In the genomic region with DNA sequence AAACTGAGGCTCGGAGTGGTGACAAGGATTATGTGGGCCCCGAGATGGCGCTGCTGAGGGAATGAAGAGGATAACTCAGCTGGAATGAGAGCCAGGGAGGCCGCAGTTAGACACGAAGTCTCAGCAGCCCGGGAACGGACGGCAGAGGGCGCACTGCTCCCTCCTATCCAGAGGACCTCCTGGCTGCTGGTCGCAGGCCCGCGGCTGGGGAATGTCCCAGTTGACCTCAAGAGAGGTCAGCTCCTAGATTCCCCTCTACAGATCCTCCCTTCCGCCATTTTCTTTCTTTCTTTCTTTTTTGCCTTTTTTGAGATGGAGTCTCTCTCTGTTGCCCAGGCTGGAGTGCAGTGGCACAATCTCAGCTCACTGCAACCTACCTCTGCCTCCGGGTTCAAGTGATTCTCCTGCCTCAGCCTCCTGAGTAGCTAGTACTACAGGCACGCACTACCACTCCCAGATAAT, we compare ENCODE assay signal across 8 cellular contexts. TPM values are rescaled to one million over a fixed set of nuclear protein-coding genes. Genes with fewer than 3 reads are reported as not detected.
DNase-seq lines count a peak whose midpoint lies in the region; ATAC-seq and TF ChIP-seq lines count a peak whose summit lies in the region.

No MANE protein-coding gene starts in this region.

- no peaks in the 10 kb centered on the region for H3K9me3 ChIP-seq in right lobe of liver

- no peaks in the 10 kb centered on the region for H3K36me3 Mint-ChIP-seq in activated CD4-positive, alpha-beta T cell treated with anti-CD3 and anti-CD28 coated beads for 36 hours (ENCODE audit: low read depth)

- peaks cover 7% of the 10 kb centered on the region for H3K9me3 Mint-ChIP-seq in activated CD4-positive, alpha-beta T cell treated with anti-CD3 and anti-CD28 coated beads for 36 hours (ENCODE audit: low read depth)

- CTCF ChIA-PET in activated CD4-positive, alpha-beta T cell treated with anti-CD3 and anti-CD28 coated beads for 36 hours (lab: Charles Lee), result interaction anchor here (0.9 to 6.0 kb wide), 12 partner anchors 11 to 246 kb away, joined by 3 to 45 read pairs (median 4); no protein-coding TSS in a partner anchor

- intact Hi-C loops in activated CD4-positive, alpha-beta T cell treated with anti-CD3 and anti-CD28 coated beads for 36 hours (cut with DNase I, micrococcal nuclease), result loop anchor here (1.0 to 5.0 kb wide), 4 partner anchors 19 to 385 kb away; no protein-coding TSS in a partner anchor
- intact Hi-C loops in right lobe of liver (cut with DNase I), result loop anchor here (10.0 kb wide), 1 partner anchor 247 kb away; no protein-coding TSS in a partner anchor

- H3K27ac ChIP-seq in coronary artery, result no peak overlapping the region
- H3K27ac ChIP-seq in right lobe of liver, result no peak overlapping the region

- no peak overlapping the region for H3K4me3 Mint-ChIP-seq in activated CD4-positive, alpha-beta T cell treated with anti-CD3 and anti-CD28 coated beads for 36 hours

- no peak overlapping the region for H3K27ac Mint-ChIP-seq in activated CD4-positive, alpha-beta T cell treated with anti-CD3 and anti-CD28 coated beads for 36 hours

- peak; percentile 88 for ATAC-seq in activated CD4-positive, alpha-beta T cell treated with anti-CD3 and anti-CD28 coated beads for 36 hours
- ATAC-seq in right lobe of liver (peak; percentile 78 to 90 (median 83)), GM21717 (IDR thresholded peaks at IDR 0.05; ENCODE audit: unreplicated experiment) (no peak)

- H3K36me3 ChIP-seq in right lobe of liver, result no peaks in the 10 kb centered on the region

- H3K4me1 Mint-ChIP-seq in activated CD4-positive, alpha-beta T cell treated with anti-CD3 and anti-CD28 coated beads for 36 hours, result no peaks in the 10 kb centered on the region

- peaks cover 14% of the 10 kb centered on the region for H3K27me3 Mint-ChIP-seq in activated CD4-positive, alpha-beta T cell treated with anti-CD3 and anti-CD28 coated beads for 36 hours

- no peak for TF ChIP-seq POLR2A in right lobe of liver (IDR thresholded peaks at IDR 0.05)

- H3K27me3 ChIP-seq in right lobe of liver, result no peaks in the 10 kb centered on the region

- TF ChIP-seq CTCF in GM12875 (IDR thresholded peaks at IDR 0.05; ENCODE audit: borderline replicate concordance, insufficient read depth, low read depth, low read length) (peak; percentile 90), coronary artery (IDR thresholded peaks at IDR 0.05) (peak; percentile 47), right lobe of liver (IDR thresholded peaks at IDR 0.05) (peak; percentile 46 to 83 (median 75))

- DNase-seq in A172 (ENCODE audit: low spot score) (peak; percentile 81), NCI-H2227 (lab: John Stamatoyannopoulos, UW; ENCODE audit: unreplicated experiment) (peak; percentile 81), coronary artery (ENCODE audit: low spot score) (no peak), right lobe of liver (peak; percentile 65 to 80 (median 79))
- DNase-seq in activated CD4-positive, alpha-beta T cell treated with anti-CD3 and anti-CD28 coated beads for 36 hours, result peak; percentile 88
- peak; percentile 49 to 64 (median 64) for DNase-seq in stimulated activated CD4-positive, alpha-beta T cell treated with anti-CD3 and anti-CD28 coated beads, TNF-alpha, amount 100 ng/mL, for 48 hours (ENCODE audit: low read depth in 3 of 3)

- H3K4me3 ChIP-seq in GM12875 (ENCODE audit: low read depth, low read length), result no peak overlapping the region
- H3K4me3 ChIP-seq in coronary artery, result no peak overlapping the region
- no peak overlapping the region for H3K4me3 ChIP-seq in right lobe of liver

- no peaks in the 10 kb centered on the region for H3K4me1 ChIP-seq in right lobe of liver

- 18% methylated on average over 12 of the region's 15 CpGs for WGBS in right lobe of liver (ENCODE audit: insufficient coverage, low coverage, low lambda C conversion rate, missing lambda C conversion rate)

- POLR2A ChIA-PET in activated CD4-positive, alpha-beta T cell treated with anti-CD3 and anti-CD28 coated beads for 36 hours (lab: Charles Lee), result interaction anchor here (0.7 kb wide), 1 partner anchor 298 kb away, joined by 3 read pairs; no protein-coding TSS in a partner anchor

RNA-seq across cellular contexts. Expression of a gene that starts 24.1 kb away (rescaled TPM):
- 0.36 TPM in 1 of 2 replicates, not detected in the other for total RNA-seq in A172 (2014; rRNA removed; shearing (Covaris generic))
- total RNA-seq in activated CD4-positive, alpha-beta T cell treated with anti-CD3 and anti-CD28 coated beads for 36 hours, result not detected
- 10 to 100 TPM; 22.1 to 67.8 (median 44.8) TPM for total RNA-seq in right lobe of liver

RNA-seq across cellular contexts. Expression of a gene that starts 26.8 kb away (rescaled TPM):
- 38.4 and 44.4 TPM in 2 replicates for total RNA-seq in A172 (2014; rRNA removed; shearing (Covaris generic))
- total RNA-seq in activated CD4-positive, alpha-beta T cell treated with anti-CD3 and anti-CD28 coated beads for 36 hours, result 10 to 100 TPM; 17.4 to 28.1 TPM
- total RNA-seq in right lobe of liver, result 10 to 100 TPM; 15.0 to 27.5 (median 19.1) TPM

RNA-seq across cellular contexts. Expression of a gene that starts 30.4 kb away (rescaled TPM):
- total RNA-seq in A172 (2014; rRNA removed; shearing (Covaris generic)), result 12.3 and 13.5 TPM in 2 replicates
- total RNA-seq in activated CD4-positive, alpha-beta T cell treated with anti-CD3 and anti-CD28 coated beads for 36 hours, result not detected
- total RNA-seq in right lobe of liver, result 1 to 10 TPM in 1 of 6 experiments, under 1 TPM in 5; 0.22 to 1.2 (median 0.52) TPM

Comparison
In these comparisons a context has a peak if more than half of its experiments do, and no peak if none do; other contexts are left out.
1. RNA of a gene that starts 24.1 kb away (total RNA-seq): 22.1 to 67.8 TPM in right lobe of liver; 0.36 TPM in A172 and not detected in activated CD4-positive, alpha-beta T cell treated with anti-CD3 and anti-CD28 coated beads for 36 hours; every median in the first group is over 10 times any median in the second.
2. Peak in every context shown above with its lines, with median percentiles within 50 percentile points of each other: CTCF ChIP-seq.